Comparison of ENCODE assay signal across 13 cellular contexts in genomic region chr15:69648775-69649735, GRCh38.
DNase-seq lines count a peak whose midpoint lies in the region; ATAC-seq and TF ChIP-seq lines count a peak whose summit lies in the region.
"Had no signal": no experiment of that assay in that cellular context is flagged by ENCODE, and none has a peak within 500 bp of the region (broad histone marks: within the 10 kb centered on the region; RNA-seq: fewer than 3 reads in every experiment).

No MANE protein-coding gene starts in this region.

- H3K36me3 Mint-ChIP-seq in activated T-cell treated with anti-CD3 and anti-CD28 coated beads, Interleukin-2, amount 50 U/mL, for 24 hours (ENCODE audit: low read depth), result no peaks in the 10 kb centered on the region
- no peaks in the 10 kb centered on the region for H3K36me3 Mint-ChIP-seq in activated T-cell treated with anti-CD3 and anti-CD28 coated beads, Interleukin-2, amount 50 U/mL, for 4 hours (ENCODE audit: insufficient read depth)
- H3K36me3 Mint-ChIP-seq: activated naive CD8-positive, alpha-beta T cell treated with anti-CD3 and anti-CD28 coated beads for 36 hours had no signal

- H3K27ac Mint-ChIP-seq in activated T-cell treated with anti-CD3 and anti-CD28 coated beads, Interleukin-2, amount 50 U/mL, for 24 hours, result no peak overlapping the region
- H3K27ac Mint-ChIP-seq: activated naive CD8-positive, alpha-beta T cell treated with anti-CD3 and anti-CD28 coated beads for 36 hours had no signal

- peaks cover 8% of the 10 kb centered on the region for H3K27me3 ChIP-seq in RWPE2 (ENCODE audit: insufficient read depth, poor library complexity, severe bottlenecking)
- no peaks in the 10 kb centered on the region for H3K27me3 ChIP-seq in iPS DF 6.9 (ENCODE audit: control insufficient read depth, insufficient read depth, low read length)

- WGBS in iPS DF 6.9 (ENCODE audit: insufficient coverage, insufficient read length), result no CpG with 5 or more reads among the region's 13 CpGs

- H3K9me3 Mint-ChIP-seq in activated T-cell treated with anti-CD3 and anti-CD28 coated beads, Interleukin-2, amount 50 U/mL, for 24 hours, result no peaks in the 10 kb centered on the region
- no peaks in the 10 kb centered on the region for H3K9me3 Mint-ChIP-seq in activated T-cell treated with anti-CD3 and anti-CD28 coated beads, Interleukin-2, amount 50 U/mL, for 4 hours
- H3K9me3 Mint-ChIP-seq: activated naive CD8-positive, alpha-beta T cell treated with anti-CD3 and anti-CD28 coated beads for 36 hours had no signal

- H3K9me3 ChIP-seq in RWPE2 (ENCODE audit: severe bottlenecking), result no peaks in the 10 kb centered on the region
- no peaks in the 10 kb centered on the region for H3K9me3 ChIP-seq in iPS DF 6.9 (ENCODE audit: control insufficient read depth, insufficient read depth, low read length)
- H3K9me3 ChIP-seq: mucosa of descending colon had no signal

- no peak overlapping the region for H3K4me3 ChIP-seq in RWPE2 (ENCODE audit: severe bottlenecking)
- H3K4me3 ChIP-seq in iPS DF 6.9 (ENCODE audit: low read length), result no peak overlapping the region
- H3K4me3 ChIP-seq: mucosa of descending colon had no signal

- no peaks in the 10 kb centered on the region for H3K4me1 Mint-ChIP-seq in activated T-cell treated with anti-CD3 and anti-CD28 coated beads, Interleukin-2, amount 50 U/mL, for 24 hours (ENCODE audit: low read depth)
- H3K4me1 Mint-ChIP-seq in activated T-cell treated with anti-CD3 and anti-CD28 coated beads, Interleukin-2, amount 50 U/mL, for 4 hours (ENCODE audit: low read depth), result peaks cover 10% of the 10 kb centered on the region

- H3K27ac ChIP-seq in RWPE2 (ENCODE audit: poor library complexity, severe bottlenecking) (no peak overlapping the region), iPS DF 6.9 (ENCODE audit: low read length) (no peak overlapping the region)

- H3K4me1 ChIP-seq in RWPE2 (ENCODE audit: insufficient read depth, poor library complexity, severe bottlenecking), result peaks cover 11% of the 10 kb centered on the region
- peaks cover 5% of the 10 kb centered on the region; the same call in 1 of the 2 replicates for H3K4me1 ChIP-seq in iPS DF 6.9 (ENCODE audit: control insufficient read depth, insufficient read depth, low read length)

- H3K27me3 Mint-ChIP-seq in activated T-cell treated with anti-CD3 and anti-CD28 coated beads, Interleukin-2, amount 50 U/mL, for 24 hours, result peaks cover 4% of the 10 kb centered on the region
- no peaks in the 10 kb centered on the region for H3K27me3 Mint-ChIP-seq in activated T-cell treated with anti-CD3 and anti-CD28 coated beads, Interleukin-2, amount 50 U/mL, for 4 hours (ENCODE audit: low read depth)

- no peak overlapping the region for H3K4me3 Mint-ChIP-seq in activated T-cell treated with anti-CD3 and anti-CD28 coated beads, Interleukin-2, amount 50 U/mL, for 24 hours
- H3K4me3 Mint-ChIP-seq in activated T-cell treated with anti-CD3 and anti-CD28 coated beads, Interleukin-2, amount 50 U/mL, for 4 hours, result no peak overlapping the region
- H3K4me3 Mint-ChIP-seq: activated naive CD8-positive, alpha-beta T cell treated with anti-CD3 and anti-CD28 coated beads for 36 hours had no signal

- TF ChIP-seq CTCF in RWPE2 (IDR thresholded peaks at IDR 0.05; ENCODE audit: poor library complexity, severe bottlenecking), result no peak

- ATAC-seq in activated T-cell treated with anti-CD3 and anti-CD28 coated beads, Interleukin-2, amount 50 U/mL, for 4 hours, result no peak
- ATAC-seq in RWPE2 (ENCODE audit: low read depth) (peak; percentile 88), HG02610 (IDR thresholded peaks at IDR 0.05; ENCODE audit: unreplicated experiment) (no peak), GM19467 (IDR thresholded peaks at IDR 0.05; ENCODE audit: unreplicated experiment) (no peak)
- ATAC-seq: HCT116, mucosa of descending colon had no signal

- H3K36me3 ChIP-seq in RWPE2 (ENCODE audit: low read depth) (no peaks in the 10 kb centered on the region), iPS DF 6.9 (ENCODE audit: control insufficient read depth, insufficient read depth, low read length) (no peaks in the 10 kb centered on the region)

- DNase-seq in activated T-cell treated with anti-CD3 and anti-CD28 coated beads, Interleukin-2, amount 50 U/mL, for 24 hours, result peak; percentile 18
- DNase-seq in activated T-cell treated with anti-CD3 and anti-CD28 coated beads, Interleukin-2, amount 50 U/mL, for 4 hours, result no peak
- DNase-seq in RWPE2 (ENCODE audit: low spot score) (peak; percentile 68), iPS DF 6.9 (ENCODE audit: low read depth, low spot score) (peak; percentile 57), ureter (ENCODE audit: low spot score) (peak; percentile 41), NK-92 (lab: John Stamatoyannopoulos, UW; ENCODE audit: unreplicated experiment) (no peak)
- DNase-seq: activated naive CD8-positive, alpha-beta T cell treated with anti-CD3 and anti-CD28 coated beads for 36 hours; mucosa of descending colon; NCI-H1048; NK-92 treated with Interleukin-12 subunit alpha and Interleukin-12 subunit beta, amount 100 ng/mL, for 24 hours had no signal

Comparison
In these comparisons a context has a peak if more than half of its experiments do, and no peak if none do; other contexts are left out.
1. DNase-seq: peak in activated T-cell treated with anti-CD3 and anti-CD28 coated beads, Interleukin-2, amount 50 U/mL, for 24 hours (single experiment), RWPE2 (single experiment), iPS DF 6.9 (single experiment) and ureter (single experiment); none in activated T-cell treated with anti-CD3 and anti-CD28 coated beads, Interleukin-2, amount 50 U/mL, for 4 hours (single experiment) and NK-92 (single experiment).